In the genomic region with DNA sequence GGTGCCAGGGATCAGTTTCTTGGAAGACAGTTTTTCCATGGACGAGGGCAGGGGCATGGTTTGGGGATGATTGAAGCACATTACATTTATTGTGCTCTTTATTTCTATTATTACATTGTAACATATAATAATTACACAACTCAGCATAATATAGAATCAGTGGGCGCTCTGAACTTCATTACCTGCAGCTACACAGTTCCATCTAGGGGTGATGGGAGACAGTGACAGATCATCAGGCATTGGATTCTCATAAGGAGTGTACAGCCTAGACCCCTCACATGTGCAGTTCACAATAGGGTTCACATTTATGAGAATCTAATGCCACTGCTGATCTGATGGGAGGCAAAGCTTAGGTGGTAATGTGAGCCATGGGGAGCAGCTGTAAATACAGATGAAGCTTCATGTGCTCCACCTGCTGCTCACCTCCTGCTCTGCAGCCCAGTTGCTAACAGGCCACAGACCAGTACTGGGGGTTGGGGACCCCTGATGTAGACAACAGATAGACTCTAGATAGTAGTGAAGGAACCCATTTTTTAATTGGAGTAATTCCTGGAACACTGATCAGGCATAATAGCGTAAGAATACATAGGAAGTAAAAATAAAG, we compare ENCODE assay signal across 8 cellular contexts.
DNase-seq lines count a peak whose midpoint lies in the region; ATAC-seq and TF ChIP-seq lines count a peak whose summit lies in the region.

No MANE protein-coding gene starts in this region.

- DNase-seq in NAMALWA (ENCODE audit: low spot score) (peak; percentile 55), glomerular visceral epithelial cell (ENCODE audit: extremely low spot score) (peak; percentile 27), LoVo (ENCODE audit: low spot score) (no peak), GM03348 (ENCODE audit: low spot score) (no peak)
- DNase-seq in activated naive CD4-positive, alpha-beta T cell treated with Interleukin-2 at 50 U/mL for 16 hours, result no peak

- no peak overlapping the region for H3K27ac ChIP-seq in C4-2B

- peak; percentile 67 for ATAC-seq in GM19397 (IDR thresholded peaks at IDR 0.05; ENCODE audit: unreplicated experiment)
- no peak for ATAC-seq in HG03108 (IDR thresholded peaks at IDR 0.05; ENCODE audit: unreplicated experiment)

- TF ChIP-seq CTCF in C4-2B (conservative IDR thresholded peaks at IDR 0.05), result peak; percentile 47

Comparison
In these comparisons a context has a peak if more than half of its experiments do, and no peak if none do; other contexts are left out.
1. DNase-seq: peak in NAMALWA (single experiment) and glomerular visceral epithelial cell (single experiment); none in activated naive CD4-positive, alpha-beta T cell treated with Interleukin-2 at 50 U/mL for 16 hours (single experiment), LoVo (single experiment) and GM03348 (single experiment).